10 cellular contexts compared by ENCODE assay signal in genomic region chr6:164749126-164749758, GRCh38.
DNase-seq lines count a peak whose midpoint lies in the region; ATAC-seq, FAIRE-seq and TF ChIP-seq lines count a peak whose summit lies in the region.
"Had no signal": no experiment of that assay in that cellular context is flagged by ENCODE, and none has a peak within 500 bp of the region (broad histone marks: within the 10 kb centered on the region; RNA-seq: fewer than 3 reads in every experiment).

No MANE protein-coding gene starts in this region.

- 0 out of 2 replicates have a peak, but pooled peaks cover 6% of the 10 kb centered on the region for H3K4me1 ChIP-seq in BE2C

- H3K4me3 Mint-ChIP-seq in mesothelial cell of epicardium = peak overlapping the region; percentile 3

- ATAC-seq in HG03439 (IDR thresholded peaks at IDR 0.05; ENCODE audit: unreplicated experiment) = no peak

- H3K4me3 ChIP-seq in BE2C (ENCODE audit: low read depth, low read length) (peak overlapping the region; percentile 29), bronchial epithelial cell (ENCODE audit: low read depth, low read length) (no peak overlapping the region)

- peaks cover 17% of the 10 kb centered on the region for H3K4me1 Mint-ChIP-seq in mesothelial cell of epicardium

- DNase-seq in BE2C = peak; percentile 56
- DNase-seq in NCI-H2029 (lab: John Stamatoyannopoulos, UW) = peak; percentile 35
- peak; percentile 58 for DNase-seq in bronchial epithelial cell (ENCODE audit: low read depth)
- no peak for DNase-seq in mesothelial cell of epicardium (ENCODE audit: low spot score in 2 of 2, unreplicated experiment in 2 of 2)
- DNase-seq in ecto neural progenitor cell (ENCODE audit: low spot score) = no peak
- DNase-seq in activated CD4-positive, alpha-beta T cell treated with anti-CD3 and anti-CD28 coated beads, Interleukin-2, amount 50 U/mL, for 1 hour = no peak
- DNase-seq in OCI-M2 (lab: John Stamatoyannopoulos, UW; ENCODE audit: unreplicated experiment) = no peak
- DNase-seq: stimulated activated CD4-positive, alpha-beta T cell treated with anti-CD3 and anti-CD28 coated beads, Interleukin-2, amount 100 ng/mL, for 24 hours; T-helper 9 cell had no signal

- no peak overlapping the region for H3K27ac Mint-ChIP-seq in mesothelial cell of epicardium

- TF ChIP-seq CTCF in BE2C (IDR thresholded peaks at IDR 0.05; ENCODE audit: low read depth, low read length) (no peak), bronchial epithelial cell (IDR thresholded peaks at IDR 0.05; ENCODE audit: insufficient read depth, low read length, severe bottlenecking) (no peak), mesothelial cell of epicardium (IDR thresholded peaks at IDR 0.05; ENCODE audit: unreplicated experiment) (no peak)

- no peak for FAIRE-seq in bronchial epithelial cell (lab: Jason Lieb, UNC)

- H3K27me3 ChIP-seq in BE2C (no peaks in the 10 kb centered on the region), bronchial epithelial cell (ENCODE audit: control insufficient read depth, insufficient read depth, low read length) (no peaks in the 10 kb centered on the region)

- H3K9me3 Mint-ChIP-seq in mesothelial cell of epicardium = no peaks in the 10 kb centered on the region

- H3K36me3 ChIP-seq in BE2C (no peaks in the 10 kb centered on the region), bronchial epithelial cell (ENCODE audit: control insufficient read depth, insufficient read depth, low read length) (no peaks in the 10 kb centered on the region)

- peaks cover 23% of the 10 kb centered on the region for H3K27me3 Mint-ChIP-seq in mesothelial cell of epicardium (ENCODE audit: low read depth)

- no peaks in the 10 kb centered on the region for H3K9me3 ChIP-seq in BE2C

- no peaks in the 10 kb centered on the region for H3K36me3 Mint-ChIP-seq in mesothelial cell of epicardium

Comparison
In these comparisons a context has a peak if more than half of its experiments do, and no peak if none do; other contexts are left out.
1. DNase-seq: peak in BE2C (single experiment), NCI-H2029 (single experiment) and bronchial epithelial cell (single experiment); none in mesothelial cell of epicardium (0 of 2), ecto neural progenitor cell (single experiment), activated CD4-positive, alpha-beta T cell treated with anti-CD3 and anti-CD28 coated beads, Interleukin-2, amount 50 U/mL, for 1 hour (single experiment) and OCI-M2 (single experiment).